Comparison of ENCODE assay signal across 8 cellular contexts in genomic region chrX:19886888-19887531, GRCh38. TPM values are rescaled to one million over a fixed set of nuclear protein-coding genes. Genes with fewer than 3 reads are reported as not detected.
DNase-seq lines count a peak whose midpoint lies in the region; ATAC-seq and TF ChIP-seq lines count a peak whose summit lies in the region.

No MANE protein-coding gene starts in this region.

- H3K9me3 ChIP-seq in heart left ventricle: no peaks in the 10 kb centered on the region
- H3K9me3 ChIP-seq in psoas muscle: no peaks in the 10 kb centered on the region

- H3K27ac ChIP-seq in heart left ventricle (peak overlapping the region; percentile 40 to 84 (median 75)), psoas muscle (peak overlapping the region; percentile 23)

- ATAC-seq in GM18498 (IDR thresholded peaks at IDR 0.05; ENCODE audit: unreplicated experiment): peak; percentile 28
- ATAC-seq in heart left ventricle: peak in 3 of 4 donors; percentile 28 to 52 (median 37)
- peak; percentile 14 to 34 (median 25) for ATAC-seq in psoas muscle
- ATAC-seq in GM21367 (IDR thresholded peaks at IDR 0.05; ENCODE audit: unreplicated experiment): no peak

- DNase-seq in HuH-7.5 (ENCODE audit: low spot score) (peak; percentile 9), heart left ventricle (peak; percentile 26 to 69 (median 39)), psoas muscle (peak; percentile 27 to 58), dedifferentiated amniotic fluid mesenchymal stem cell (ENCODE audit: extremely low spot score) (no peak), KG1 (lab: John Stamatoyannopoulos, UW) (no peak)
- DNase-seq in activated T-helper 9 cell treated with anti-CD3 and anti-CD28 coated beads, Interleukin-2, amount 50 U/mL, for 16 hours (ENCODE audit: low read depth): peak; percentile 17

- intact Hi-C loops in heart left ventricle (cut with DNase I): loop anchor here (2.0 to 10.0 kb wide), 11 partner anchors 112 to 515 kb away; no protein-coding TSS in a partner anchor
- intact Hi-C loops in psoas muscle (cut with DNase I): loop anchor here (5.0 to 10.0 kb wide), 5 partner anchors 142 to 345 kb away; no protein-coding TSS in a partner anchor

- H3K4me1 ChIP-seq in heart left ventricle (peaks cover 0 to 30% (median 1%) of the 10 kb centered on the region in 12 donors), psoas muscle (no peaks in the 10 kb centered on the region)

- TF ChIP-seq CTCF in heart left ventricle (IDR thresholded peaks at IDR 0.05) (no peak), psoas muscle (IDR thresholded peaks at IDR 0.05) (no peak)

- no peaks in the 10 kb centered on the region for H3K27me3 ChIP-seq in heart left ventricle
- H3K27me3 ChIP-seq in psoas muscle (ENCODE audit: insufficient read depth in 3 of 3, low read length in 2 of 3): peaks cover 0 to 7% (median 0%) of the 10 kb centered on the region in 3 donors

- no peak for TF ChIP-seq POLR2A in heart left ventricle (IDR thresholded peaks at IDR 0.05)

- H3K36me3 ChIP-seq in heart left ventricle: no peaks in the 10 kb centered on the region
- H3K36me3 ChIP-seq in psoas muscle (ENCODE audit: insufficient read depth in 1 of 2, low read depth in 1 of 2): no peaks in the 10 kb centered on the region

- peak overlapping the region; percentile 56 to 94 (median 79) for H3K4me3 ChIP-seq in heart left ventricle
- peak overlapping the region; percentile 78 for H3K4me3 ChIP-seq in psoas muscle

- 0 to 28% (median 13%) methylated on average over 25 to 83 of the region's 83 CpGs for WGBS in heart left ventricle, 4 donors
- 1 to 26% (median 1%) methylated on average over 16 to 73 of the region's 83 CpGs for WGBS in psoas muscle, 3 donors

RNA-seq across cellular contexts. Expression of gene SH3KBP1, which starts 0.4 kb away (rescaled TPM):
- total RNA-seq in heart left ventricle (10 to 100 TPM; 22.4 to 51.6 (median 29.5) TPM), psoas muscle (10 to 100 TPM in 2 of 4 donors, 1 to 10 TPM in 2; 3.7 to 11.5 (median 8.3) TPM)
- polyA plus RNA-seq in heart left ventricle (10 to 100 TPM in 1 of 2 donors, 1 to 10 TPM in 1; 9.6 to 17.6 TPM), psoas muscle (1 to 10 TPM; 2.2 to 4.1 (median 3.0) TPM)

Comparison
In these comparisons a context has a peak if more than half of its experiments do, and no peak if none do; other contexts are left out.
1. DNase-seq: peak in HuH-7.5 (single experiment), activated T-helper 9 cell treated with anti-CD3 and anti-CD28 coated beads, Interleukin-2, amount 50 U/mL, for 16 hours (single experiment), heart left ventricle (5 of 5) and psoas muscle (2 of 2); none in dedifferentiated amniotic fluid mesenchymal stem cell (single experiment) and KG1 (single experiment).